19 cellular contexts compared by ENCODE assay signal in the genomic region with DNA sequence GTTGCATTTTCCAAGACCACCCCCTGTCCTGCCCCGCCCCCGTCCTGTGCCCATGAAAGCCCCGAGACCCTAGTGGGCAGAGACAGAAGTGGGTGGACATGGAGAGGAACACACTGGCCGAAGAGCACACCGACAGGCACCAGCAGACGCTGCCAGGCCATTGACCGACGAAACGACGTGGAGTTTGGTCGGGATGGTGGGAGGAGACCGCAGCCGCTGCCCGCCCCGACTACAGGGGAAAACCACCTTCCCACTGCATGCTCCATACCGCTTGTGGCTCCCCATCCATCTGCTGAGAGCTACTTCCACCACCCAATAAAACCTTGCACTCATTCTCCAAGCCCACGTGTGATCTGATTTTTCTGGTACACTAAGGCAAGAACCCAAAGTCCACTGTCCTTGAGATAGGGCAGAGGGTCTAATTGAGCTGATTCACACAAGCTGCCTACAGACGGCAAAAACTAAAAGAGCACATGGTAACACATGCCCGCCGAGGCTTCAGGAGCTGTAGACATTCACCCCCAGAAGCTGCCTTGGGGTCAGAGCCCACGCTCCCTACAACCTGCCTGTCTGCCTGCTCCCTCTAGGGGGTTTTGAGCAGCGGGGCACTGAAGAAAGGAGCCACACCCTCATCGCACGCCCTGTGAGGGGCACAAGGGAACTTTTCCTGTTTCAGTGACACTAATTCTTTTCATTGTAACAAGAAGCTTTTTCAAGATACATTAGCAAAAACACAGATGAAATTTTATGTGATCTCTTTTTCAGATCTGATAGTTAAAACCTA.
DNase-seq lines count a peak whose midpoint lies in the region; ATAC-seq and TF ChIP-seq lines count a peak whose summit lies in the region.
"Had no signal": no experiment of that assay in that cellular context is flagged by ENCODE, and none has a peak within 500 bp of the region (broad histone marks: within the 10 kb centered on the region; RNA-seq: fewer than 3 reads in every experiment).

No MANE protein-coding gene starts in this region.

- H3K27me3 ChIP-seq in SJCRH30 = no peaks in the 10 kb centered on the region; the same call in 1 of the 2 replicates
- H3K27me3 ChIP-seq: BLaER1 treated with 17β-estradiol and CSF1 and Interleukin-3, amounts not matched to agents 10 nM and 100 nM; gastroesophageal sphincter; vagina had no signal

- H3K36me3 Mint-ChIP-seq in neural crest cell (ENCODE audit: low read depth) = no peaks in the 10 kb centered on the region
- H3K36me3 Mint-ChIP-seq: mesothelial cell of epicardium had no signal

- DNase-seq in NCI-H748 (lab: John Stamatoyannopoulos, UW; ENCODE audit: unreplicated experiment) = peak; percentile 2
- no peak for DNase-seq in NCI-H748 treated with DMSO at 0.1 percent for 48 hours (lab: John Stamatoyannopoulos, UW)
- DNase-seq in HFF-Myc (ENCODE audit: extremely low read depth, low read depth) = no peak
- peak; percentile 11 to 28 for DNase-seq in SJCRH30
- no peak for DNase-seq in neural crest cell (ENCODE audit: low read depth, low spot score)
- DNase-seq in activated effector memory CD4-positive, alpha-beta T cell treated with Interleukin-2 at 50 U/mL for 16 hours = no peak
- no peak for DNase-seq in activated CD4-positive, CD25-positive, alpha-beta regulatory T cell treated with anti-CD3 and anti-CD28 coated beads, Interleukin-2, amount 50 U/mL, for 72 hours
- DNase-seq: activated CD4-positive, alpha-beta T cell treated with anti-CD3 and anti-CD28 coated beads, Interleukin-2, amount 50 U/mL, for 1 hour; activated naive CD4-positive, alpha-beta T cell; caudate nucleus; GF-D8; left colon; NCI-H1436 treated with DMSO at 0.1 percent for 48 hours; stimulated activated CD8-positive, alpha-beta memory T cell treated with anti-CD3 and anti-CD28 coated beads, Interleukin-4, amount 100 ng/mL, for 48 hours had no signal

- no peak overlapping the region for H3K4me3 Mint-ChIP-seq in neural crest cell
- H3K4me3 Mint-ChIP-seq: mesothelial cell of epicardium had no signal

- peaks cover 3% of the 10 kb centered on the region for H3K4me1 Mint-ChIP-seq in neural crest cell

- H3K4me3 ChIP-seq in HFF-Myc (replicated peaks; ENCODE audit: low read depth, low read length) = no peak overlapping the region
- H3K4me3 ChIP-seq in SJCRH30 = no peak overlapping the region
- H3K4me3 ChIP-seq: BLaER1 treated with 17β-estradiol and CSF1 and Interleukin-3, amounts not matched to agents 10 nM and 100 nM; gastroesophageal sphincter; vagina had no signal

- no peaks in the 10 kb centered on the region for H3K9me3 ChIP-seq in SJCRH30 (replicated peaks)
- H3K9me3 ChIP-seq: BLaER1 treated with 17β-estradiol and CSF1 and Interleukin-3, amounts not matched to agents 10 nM and 100 nM; gastroesophageal sphincter; vagina had no signal

- no peak for ATAC-seq in HG02884 (IDR thresholded peaks at IDR 0.05; ENCODE audit: unreplicated experiment)
- ATAC-seq: gastroesophageal sphincter, left colon had no signal

- no peaks in the 10 kb centered on the region for H3K27me3 Mint-ChIP-seq in neural crest cell (ENCODE audit: low read depth)

- TF ChIP-seq CTCF in HFF-Myc (IDR thresholded peaks at IDR 0.05; ENCODE audit: low read depth, low read length, missing control alignments) (peak; percentile 12), neural crest cell (conservative IDR thresholded peaks at IDR 0.05) (no peak)

- no peaks in the 10 kb centered on the region for H3K4me1 ChIP-seq in SJCRH30
- H3K4me1 ChIP-seq: BLaER1 treated with 17β-estradiol and CSF1 and Interleukin-3, amounts not matched to agents 10 nM and 100 nM; gastroesophageal sphincter; vagina had no signal

- no peak overlapping the region for H3K27ac ChIP-seq in SJCRH30
- H3K27ac ChIP-seq: BLaER1 treated with 17β-estradiol and CSF1 and Interleukin-3, amounts not matched to agents 10 nM and 100 nM; gastroesophageal sphincter; vagina had no signal

- H3K36me3 ChIP-seq in SJCRH30 = no peaks in the 10 kb centered on the region
- H3K36me3 ChIP-seq: BLaER1 treated with 17β-estradiol and CSF1 and Interleukin-3, amounts not matched to agents 10 nM and 100 nM; gastroesophageal sphincter; vagina had no signal

- peak overlapping the region; percentile 65 for H3K27ac Mint-ChIP-seq in neural crest cell (ENCODE audit: unreplicated experiment)
- H3K27ac Mint-ChIP-seq: mesothelial cell of epicardium had no signal

- no peaks in the 10 kb centered on the region for H3K9me3 Mint-ChIP-seq in neural crest cell
- H3K9me3 Mint-ChIP-seq: mesothelial cell of epicardium had no signal

Comparison
In these comparisons a context has a peak if more than half of its experiments do, and no peak if none do; other contexts are left out.
1. DNase-seq: peak in NCI-H748 (single experiment) and SJCRH30 (2 of 2); none in NCI-H748 treated with DMSO at 0.1 percent for 48 hours (single experiment), HFF-Myc (single experiment), neural crest cell (single experiment), activated effector memory CD4-positive, alpha-beta T cell treated with Interleukin-2 at 50 U/mL for 16 hours (single experiment) and activated CD4-positive, CD25-positive, alpha-beta regulatory T cell treated with anti-CD3 and anti-CD28 coated beads, Interleukin-2, amount 50 U/mL, for 72 hours (single experiment).